Comparison of ENCODE assay signal across 22 cellular contexts in genomic region chr19:16814526-16815100, GRCh38. TPM values are rescaled to one million over a fixed set of nuclear protein-coding genes. Genes with fewer than 3 reads are reported as not detected.
DNase-seq lines count a peak whose midpoint lies in the region; ATAC-seq, FAIRE-seq and TF ChIP-seq lines count a peak whose summit lies in the region.
"Had no signal": no experiment of that assay in that cellular context is flagged by ENCODE, and none has a peak within 500 bp of the region (broad histone marks: within the 10 kb centered on the region; RNA-seq: fewer than 3 reads in every experiment).

No MANE protein-coding gene starts in this region.

- DNase-seq in mammary epithelial cell: peak; percentile 64
- no peak for DNase-seq in MCF 10A (ENCODE audit: unreplicated experiment)
- DNase-seq in astrocyte (ENCODE audit: low read depth): peak; percentile 48
- peak; percentile 63 for DNase-seq in fibroblast of pulmonary artery (ENCODE audit: low read depth)
- DNase-seq in GM13977 (ENCODE audit: low spot score): no peak
- DNase-seq: activated naive CD8-positive, alpha-beta T cell treated with anti-CD3 and anti-CD28 coated beads for 36 hours; CD4-positive, alpha-beta T cell; DMS79 treated with DMSO at 0.1 percent for 48 hours; heart left ventricle; immature natural killer cell; naive B cell; NCI-H1105 treated with DMSO at 0.1 percent for 48 hours; NCI-H446 treated with DMSO at 0.1 percent for 48 hours; right cardiac atrium; stimulated activated CD4-positive, alpha-beta T cell treated with anti-CD3 and anti-CD28 coated beads, Interleukin-15, amount 100 ng/mL, for 24 hours had no signal

- H3K9ac ChIP-seq in mammary epithelial cell (ENCODE audit: insufficient read depth, low read length) (no peak overlapping the region), astrocyte (ENCODE audit: low read length) (no peak overlapping the region)

- H3K36me3 Mint-ChIP-seq in MCF 10A (ENCODE audit: insufficient read depth, unreplicated experiment) (no peaks in the 10 kb centered on the region), astrocyte (ENCODE audit: low read depth, unreplicated experiment) (no peaks in the 10 kb centered on the region)
- H3K36me3 Mint-ChIP-seq: immature natural killer cell had no signal

- no peaks in the 10 kb centered on the region for H3K4me1 Mint-ChIP-seq in MCF 10A (ENCODE audit: insufficient read depth, unreplicated experiment)
- peaks cover 3% of the 10 kb centered on the region for H3K4me1 Mint-ChIP-seq in astrocyte (ENCODE audit: low read depth, unreplicated experiment)
- H3K4me1 Mint-ChIP-seq: activated naive CD8-positive, alpha-beta T cell treated with anti-CD3 and anti-CD28 coated beads for 36 hours; activated T-helper 17 cell treated with anti-CD3 and anti-CD28 coated beads, Interleukin-2, amount 50 U/mL, for 72 hours; immature natural killer cell; naive B cell had no signal

- no peaks in the 10 kb centered on the region for H3K27me3 ChIP-seq in mammary epithelial cell (ENCODE audit: insufficient read depth, low read length)
- no peaks in the 10 kb centered on the region for H3K27me3 ChIP-seq in astrocyte (ENCODE audit: insufficient read depth, low read length)
- H3K27me3 ChIP-seq: cardiac muscle cell had no signal

- H3K36me3 ChIP-seq in mammary epithelial cell (ENCODE audit: insufficient read depth, low read length) (no peaks in the 10 kb centered on the region), astrocyte (ENCODE audit: insufficient read depth, low read length) (no peaks in the 10 kb centered on the region)
- H3K36me3 ChIP-seq: cardiac muscle cell, heart left ventricle, thoracic aorta had no signal

- intact Hi-C loops in mammary epithelial cell (cut with micrococcal nuclease): no loop called here
- intact Hi-C loops in MCF 10A (cut with micrococcal nuclease): no loop called here

- no peaks in the 10 kb centered on the region for H4K20me1 ChIP-seq in mammary epithelial cell (ENCODE audit: insufficient read depth, low read length)
- no peaks in the 10 kb centered on the region for H4K20me1 ChIP-seq in astrocyte (ENCODE audit: insufficient read depth, low read length)

- 50% methylated on average over 1 of the region's 1 CpG for WGBS in mammary epithelial cell (ENCODE audit: low coverage, missing lambda C conversion rate)

- TF ChIP-seq CTCF in mammary epithelial cell (conservative IDR thresholded peaks at IDR 0.05 in 1 of 2, IDR thresholded peaks at IDR 0.05 in 1 of 2; ENCODE audit: extremely low read depth in 1 of 2, insufficient read depth in 1 of 2, low read depth in 1 of 2, low read length in 2 of 2): no peak
- no peak for TF ChIP-seq CTCF in MCF 10A (IDR thresholded peaks at IDR 0.05; ENCODE audit: unreplicated experiment)
- TF ChIP-seq CTCF in astrocyte (IDR thresholded peaks at IDR 0.05; ENCODE audit: insufficient read depth, low read depth, low read length): no peak
- no peak for TF ChIP-seq CTCF in fibroblast of pulmonary artery (IDR thresholded peaks at IDR 0.05; ENCODE audit: low read length, missing control alignments)
- no peak for TF ChIP-seq CTCF in GM13977 (IDR thresholded peaks at IDR 0.05; ENCODE audit: extremely low read depth, insufficient read depth, missing control alignments)

- no TSS peak for BruUV-seq in mammary epithelial cell (replicated peaks; lab: Mats Ljungman, UMichigan)
- no TSS peak for BruUV-seq in MCF 10A (replicated peaks; lab: Mats Ljungman, UMichigan)

- no peak overlapping the region for H3K27ac ChIP-seq in mammary epithelial cell (ENCODE audit: insufficient read depth, low read depth, low read length)
- H3K27ac ChIP-seq in astrocyte (ENCODE audit: low read depth, low read length): no peak overlapping the region
- H3K27ac ChIP-seq: cardiac muscle cell, heart left ventricle, thoracic aorta had no signal

- H3K27me3 Mint-ChIP-seq in MCF 10A (ENCODE audit: insufficient read depth, unreplicated experiment) (no peaks in the 10 kb centered on the region), astrocyte (ENCODE audit: low read depth, unreplicated experiment) (peaks cover 8% of the 10 kb centered on the region)
- H3K27me3 Mint-ChIP-seq: activated naive CD8-positive, alpha-beta T cell treated with anti-CD3 and anti-CD28 coated beads for 36 hours had no signal

- CTCF ChIA-PET in mammary epithelial cell (lab: Charles Lee; ENCODE audit: low non-redundant PET) (no interaction called here), MCF 10A (lab: Yijun Ruan, JAX) (interaction anchor here (0.6 to 0.7 kb wide), 2 partner anchors 12 to 17 kb away, joined by 3 read pairs; no protein-coding TSS in a partner anchor)

- no peak overlapping the region for H3K27ac Mint-ChIP-seq in MCF 10A (ENCODE audit: low read depth, unreplicated experiment)
- H3K27ac Mint-ChIP-seq in astrocyte (ENCODE audit: unreplicated experiment): no peak overlapping the region
- H3K27ac Mint-ChIP-seq: activated naive CD8-positive, alpha-beta T cell treated with anti-CD3 and anti-CD28 coated beads for 36 hours; activated T-helper 17 cell treated with anti-CD3 and anti-CD28 coated beads, Interleukin-2, amount 50 U/mL, for 72 hours; CD4-positive, alpha-beta T cell; immature natural killer cell; naive B cell had no signal

- POLR2A ChIA-PET in MCF 10A (lab: Yijun Ruan, JAX): interaction anchor here (0.6 kb wide), 1 partner anchor 109 kb away, joined by 4 read pairs; no protein-coding TSS in a partner anchor

- H3K9me3 ChIP-seq in mammary epithelial cell (replicated peaks; ENCODE audit: insufficient read depth, low read length) (peaks cover 4% of the 10 kb centered on the region), astrocyte (ENCODE audit: insufficient read depth, low read depth, low read length) (peaks cover 19% of the 10 kb centered on the region)

- H3K9me3 Mint-ChIP-seq in MCF 10A (ENCODE audit: unreplicated experiment): no peaks in the 10 kb centered on the region
- H3K9me3 Mint-ChIP-seq in astrocyte (ENCODE audit: unreplicated experiment): no peaks in the 10 kb centered on the region
- H3K9me3 Mint-ChIP-seq: activated T-helper 17 cell treated with anti-CD3 and anti-CD28 coated beads, Interleukin-2, amount 50 U/mL, for 72 hours; CD4-positive, alpha-beta T cell had no signal

- in situ Hi-C loops in mammary epithelial cell (cut with MboI; ENCODE audit: low sequenced_read_pairs in 2 of 2) (no loop called here), GM13977 (cut with MboI; ENCODE audit: low pct_unique_long_range_greater_than_20kb, low sequenced_read_pairs, unreplicated experiment) (no loop called here)

- no peaks in the 10 kb centered on the region for H3K4me1 ChIP-seq in mammary epithelial cell (ENCODE audit: insufficient read depth, low read length)
- no peaks in the 10 kb centered on the region for H3K4me1 ChIP-seq in astrocyte (ENCODE audit: insufficient read depth, low read length)
- H3K4me1 ChIP-seq: heart left ventricle had no signal

- no peak overlapping the region for H2AFZ ChIP-seq in mammary epithelial cell (ENCODE audit: low read depth, low read length)
- no peak overlapping the region for H2AFZ ChIP-seq in astrocyte (ENCODE audit: low read depth, low read length)

- FAIRE-seq in astrocyte (lab: Jason Lieb, UNC): no peak

- no peaks in the 10 kb centered on the region for H3K79me2 ChIP-seq in mammary epithelial cell (ENCODE audit: insufficient read depth, low read length)
- H3K79me2 ChIP-seq in astrocyte (ENCODE audit: insufficient read depth, low read length): no peaks in the 10 kb centered on the region

- ATAC-seq in HG03432 (IDR thresholded peaks at IDR 0.05; ENCODE audit: unreplicated experiment): no peak
- ATAC-seq in GM18868 (IDR thresholded peaks at IDR 0.05; ENCODE audit: unreplicated experiment): no peak
- no peak for ATAC-seq in GM21825 (IDR thresholded peaks at IDR 0.05; ENCODE audit: unreplicated experiment)
- ATAC-seq: activated T-helper 17 cell treated with anti-CD3 and anti-CD28 coated beads, Interleukin-2, amount 50 U/mL, for 72 hours; heart left ventricle; right cardiac atrium had no signal

- no peak overlapping the region for H3K4me3 Mint-ChIP-seq in MCF 10A (ENCODE audit: unreplicated experiment)
- no peak overlapping the region for H3K4me3 Mint-ChIP-seq in astrocyte (ENCODE audit: unreplicated experiment)
- H3K4me3 Mint-ChIP-seq: activated naive CD8-positive, alpha-beta T cell treated with anti-CD3 and anti-CD28 coated beads for 36 hours; activated T-helper 17 cell treated with anti-CD3 and anti-CD28 coated beads, Interleukin-2, amount 50 U/mL, for 72 hours; CD4-positive, alpha-beta T cell; immature natural killer cell; naive B cell had no signal

- dilution Hi-C loops in mammary epithelial cell (cut with HindIII; ENCODE audit: low sequenced_read_pairs): no loop called here

- no peak overlapping the region for H3K4me2 ChIP-seq in mammary epithelial cell (ENCODE audit: insufficient read depth, low read depth, low read length)
- no peak overlapping the region for H3K4me2 ChIP-seq in astrocyte (ENCODE audit: low read length)

- H3K4me3 ChIP-seq in mammary epithelial cell (replicated peaks in 1 of 3; ENCODE audit: insufficient read depth in 1 of 3, low read depth in 2 of 3, low read length in 3 of 3): no peak overlapping the region
- H3K4me3 ChIP-seq in astrocyte (ENCODE audit: insufficient read depth, low read depth, low read length): no peak overlapping the region
- H3K4me3 ChIP-seq in fibroblast of pulmonary artery (replicated peaks; ENCODE audit: low read depth, low read length): no peak overlapping the region
- H3K4me3 ChIP-seq: cardiac muscle cell, heart left ventricle, lung, thoracic aorta had no signal

RNA-seq across cellular contexts. Expression of gene SIN3B, which starts 14.6 kb away (rescaled TPM):
- total RNA-seq in mammary epithelial cell (10 to 100 TPM; 35.5 to 67.2 TPM), MCF 10A (2022) (56.0 and 66.6 TPM in 2 replicates), astrocyte (79.8 and 86.1 TPM in 2 replicates)
- 23.7 TPM for polyA plus RNA-seq in mammary epithelial cell
- 60.7 TPM for polyA minus RNA-seq in mammary epithelial cell

Comparison
In these comparisons a context has a peak if more than half of its experiments do, and no peak if none do; other contexts are left out.
1. DNase-seq: peak in mammary epithelial cell (single experiment), astrocyte (single experiment) and fibroblast of pulmonary artery (single experiment); none in MCF 10A (single experiment) and GM13977 (single experiment).